Comparison of ENCODE assay signal across 8 cellular contexts in genomic region chr1:29122662-29122986, GRCh38. TPM values are rescaled to one million over a fixed set of nuclear protein-coding genes. Genes with fewer than 3 reads are reported as not detected.
A peak's percentile ranks its signal among the peaks of the same experiment; 100 is the strongest.
DNase-seq lines count a peak whose midpoint lies in the region; ATAC-seq and TF ChIP-seq lines count a peak whose summit lies in the region.

No MANE protein-coding gene starts in this region.

- H3K9me3 ChIP-seq in endodermal cell (ENCODE audit: control insufficient read depth, low read length) (no peaks in the 10 kb centered on the region), mucosa of descending colon (no peaks in the 10 kb centered on the region)

- ATAC-seq in mucosa of descending colon (peak; percentile 46), HG02870 (IDR thresholded peaks at IDR 0.05; ENCODE audit: unreplicated experiment) (no peak), GM18519 (IDR thresholded peaks at IDR 0.05; ENCODE audit: low FRiP score, unreplicated experiment) (no peak), HG03442 (IDR thresholded peaks at IDR 0.05; ENCODE audit: unreplicated experiment) (no peak)

- CTCF ChIA-PET in AG04449 (lab: Yijun Ruan, JAX) = interaction anchor here (1.1 to 8.1 kb wide), 8 partner anchors 9 to 241 kb away, joined by 3 to 105 read pairs (median 7); partner anchors contain the start of gene SRSF4

- H3K9me3 Mint-ChIP-seq in endodermal cell = no peaks in the 10 kb centered on the region

- H3K36me3 ChIP-seq in endodermal cell (ENCODE audit: control insufficient read depth, insufficient read depth, low read length) (peaks cover 14% of the 10 kb centered on the region), mucosa of descending colon (ENCODE audit: low read depth) (no peaks in the 10 kb centered on the region)

- peaks cover 12% of the 10 kb centered on the region for H3K36me3 Mint-ChIP-seq in endodermal cell (ENCODE audit: low read depth)

- H3K4me1 Mint-ChIP-seq in endodermal cell = peaks cover 12% of the 10 kb centered on the region

- peaks cover 8% of the 10 kb centered on the region for H3K4me1 ChIP-seq in endodermal cell (ENCODE audit: control insufficient read depth, insufficient read depth, low read length)
- H3K4me1 ChIP-seq in mucosa of descending colon (ENCODE audit: low read depth) = peaks cover 34% of the 10 kb centered on the region

- H3K4me3 ChIP-seq in AG04449 (ENCODE audit: low read depth, low read length) (peak overlapping the region; percentile 73), endodermal cell (ENCODE audit: low read length) (peak overlapping the region; percentile 86), mucosa of descending colon (no peak overlapping the region)

- intact Hi-C loops in mucosa of descending colon (cut with DNase I, micrococcal nuclease) = loop anchor here in 1 of 2 donors (10.0 kb wide), 1 partner anchor 52 kb away; no protein-coding TSS in a partner anchor

- H3K27ac Mint-ChIP-seq in endodermal cell = peak overlapping the region; percentile 80

- H3K27me3 Mint-ChIP-seq in endodermal cell (ENCODE audit: insufficient read depth) = peaks cover under 1% of the 10 kb centered on the region

- WGBS in endodermal cell (ENCODE audit: insufficient coverage in 1 of 2, insufficient read length in 1 of 2), 2 experiments = 0 to 2% methylated on average over 21 to 34 of the region's 34 CpGs

- no peaks in the 10 kb centered on the region for H3K27me3 ChIP-seq in endodermal cell (ENCODE audit: control insufficient read depth, insufficient read depth, low read length, poor library complexity, severe bottlenecking)

- DNase-seq in AG04449 (ENCODE audit: low read depth, low spot score) = no peak
- DNase-seq in NCI-H226 = peak; percentile 71
- DNase-seq in endodermal cell = peak; percentile 82
- peak; percentile 21 to 68 (median 65) for DNase-seq in mucosa of descending colon
- DNase-seq in pons (ENCODE audit: low spot score) = no peak

- peak overlapping the region; percentile 83 for H3K9ac ChIP-seq in endodermal cell (ENCODE audit: extremely low read depth, low read length, poor library complexity, severe bottlenecking)

- H3K27ac ChIP-seq in endodermal cell (ENCODE audit: low read depth, low read length) = no peak overlapping the region

- POLR2A ChIA-PET in AG04449 (lab: Yijun Ruan, JAX) = interaction anchor here (0.7 to 1.7 kb wide), 2 partner anchors 59 to 80 kb away, joined by 3 to 9 read pairs; partner anchors contain the start of gene SRSF4

- TF ChIP-seq CTCF in AG04449 (IDR thresholded peaks at IDR 0.05; ENCODE audit: insufficient read depth, low read length, missing control alignments) (no peak), endodermal cell (conservative IDR thresholded peaks at IDR 0.05) (no peak), mucosa of descending colon (IDR thresholded peaks at IDR 0.05) (no peak)

- peak overlapping the region; percentile 79 for H3K4me3 Mint-ChIP-seq in endodermal cell

RNA-seq across cellular contexts. Expression of gene TMEM200B, which starts 1.1 kb away (rescaled TPM):
- 10 to 100 TPM; 36.0 to 49.4 TPM for total RNA-seq in endodermal cell
- polyA plus RNA-seq in endodermal cell (2013, experiment 1 of 2) = 8.4 TPM
- polyA plus RNA-seq in endodermal cell (2013, experiment 2 of 2) = 8.4 TPM
- total RNA-seq in mucosa of descending colon = 10 to 100 TPM in 1 of 3 donors, 1 to 10 TPM in 1, under 1 TPM in 1; 0.90 to 33.9 (median 3.9) TPM

RNA-seq across cellular contexts. Expression of gene SRSF4, which starts 59.1 kb away (rescaled TPM):
- total RNA-seq in endodermal cell (100 to 1,000 TPM in 1 of 2 donors, 10 to 100 TPM in 1; 89.1 to 107 TPM), mucosa of descending colon (100 to 1,000 TPM in 1 of 3 donors, 10 to 100 TPM in 2; 63.7 to 140 (median 75.2) TPM)
- 101 TPM for polyA plus RNA-seq in endodermal cell (2013, experiment 1 of 2)
- 85.0 TPM for polyA plus RNA-seq in endodermal cell (2013, experiment 2 of 2)

Comparison
In these comparisons a context has a peak if more than half of its experiments do, and no peak if none do; other contexts are left out.
1. DNase-seq: peak in NCI-H226 (single experiment), endodermal cell (single experiment) and mucosa of descending colon (3 of 3); none in AG04449 (single experiment) and pons (single experiment).